Comparison of ENCODE assay signal across 2 cellular contexts in the genomic region with DNA sequence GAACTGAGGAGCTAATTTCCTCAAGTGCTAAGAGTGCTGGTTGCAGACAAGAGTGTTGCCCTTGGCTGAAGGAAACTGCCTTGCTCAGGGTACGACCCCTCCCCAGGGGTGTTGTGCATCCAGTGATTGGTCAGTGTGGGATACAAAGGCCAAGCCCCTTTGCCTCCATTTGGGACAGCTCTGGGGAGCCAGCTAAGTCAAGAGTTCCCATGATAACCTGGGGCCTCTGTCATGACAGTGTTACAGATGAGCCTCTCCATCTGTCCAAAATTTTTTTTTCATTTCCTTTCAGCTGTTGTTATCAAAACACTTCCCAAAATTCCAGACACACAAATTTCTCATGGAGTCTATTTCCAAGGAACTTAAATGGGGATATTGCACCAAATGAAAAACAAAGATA.
TF ChIP-seq lines count a peak whose summit lies in the region.

No MANE protein-coding gene starts in this region.

TF ChIP-seq in liver, 16 proteins besides CTCF, POLR2A, EP300 and RAD21:
- TF ChIP-seq NR2F2 (IDR thresholded peaks at IDR 0.05) (peak; percentile 24), ZBTB33 (IDR thresholded peaks at IDR 0.05) (no peak), SP1 (IDR thresholded peaks at IDR 0.05) (no peak)

TF ChIP-seq in HepG2, 621 proteins besides CTCF, POLR2A, EP300 and RAD21:
- TF ChIP-seq, protein P1, sequence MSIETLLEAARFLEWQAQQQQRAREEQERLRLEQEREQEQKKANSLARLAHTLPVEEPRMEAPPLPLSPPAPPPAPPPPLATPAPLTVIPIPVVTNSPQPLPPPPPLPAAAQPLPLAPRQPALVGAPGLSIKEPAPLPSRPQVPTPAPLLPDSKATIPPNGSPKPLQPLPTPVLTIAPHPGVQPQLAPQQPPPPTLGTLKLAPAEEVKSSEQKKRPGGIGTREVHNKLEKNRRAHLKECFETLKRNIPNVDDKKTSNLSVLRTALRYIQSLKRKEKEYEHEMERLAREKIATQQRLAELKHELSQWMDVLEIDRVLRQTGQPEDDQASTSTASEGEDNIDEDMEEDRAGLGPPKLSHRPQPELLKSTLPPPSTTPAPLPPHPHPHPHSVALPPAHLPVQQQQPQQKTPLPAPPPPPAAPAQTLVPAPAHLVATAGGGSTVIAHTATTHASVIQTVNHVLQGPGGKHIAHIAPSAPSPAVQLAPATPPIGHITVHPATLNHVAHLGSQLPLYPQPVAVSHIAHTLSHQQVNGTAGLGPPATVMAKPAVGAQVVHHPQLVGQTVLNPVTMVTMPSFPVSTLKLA (IDR thresholded peaks at IDR 0.05), result no peak
- no peak for TF ChIP-seq NRL (CRISPR knock-in tag; IDR thresholded peaks at IDR 0.05; ENCODE audit: borderline replicate concordance)
- TF ChIP-seq ZSCAN29 (CRISPR knock-in tag; conservative IDR thresholded peaks at IDR 0.05), result no peak
- TF ChIP-seq, protein P2, sequence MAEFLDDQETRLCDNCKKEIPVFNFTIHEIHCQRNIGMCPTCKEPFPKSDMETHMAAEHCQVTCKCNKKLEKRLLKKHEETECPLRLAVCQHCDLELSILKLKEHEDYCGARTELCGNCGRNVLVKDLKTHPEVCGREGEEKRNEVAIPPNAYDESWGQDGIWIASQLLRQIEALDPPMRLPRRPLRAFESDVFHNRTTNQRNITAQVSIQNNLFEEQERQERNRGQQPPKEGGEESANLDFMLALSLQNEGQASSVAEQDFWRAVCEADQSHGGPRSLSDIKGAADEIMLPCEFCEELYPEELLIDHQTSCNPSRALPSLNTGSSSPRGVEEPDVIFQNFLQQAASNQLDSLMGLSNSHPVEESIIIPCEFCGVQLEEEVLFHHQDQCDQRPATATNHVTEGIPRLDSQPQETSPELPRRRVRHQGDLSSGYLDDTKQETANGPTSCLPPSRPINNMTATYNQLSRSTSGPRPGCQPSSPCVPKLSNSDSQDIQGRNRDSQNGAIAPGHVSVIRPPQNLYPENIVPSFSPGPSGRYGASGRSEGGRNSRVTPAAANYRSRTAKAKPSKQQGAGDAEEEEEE (CRISPR knock-in tag; IDR thresholded peaks at IDR 0.05; ENCODE audit: borderline replicate concordance), result no peak
- no peak for TF ChIP-seq BCLAF1 (IDR thresholded peaks at IDR 0.05)
- TF ChIP-seq FOXP1 (IDR thresholded peaks at IDR 0.05), result no peak
- no peak for TF ChIP-seq FOXP1 (CRISPR knock-in tag; IDR thresholded peaks at IDR 0.05)
- TF ChIP-seq ATF1 (CRISPR knock-in tag; IDR thresholded peaks at IDR 0.05), result no peak
- no peak for TF ChIP-seq ZBTB40 (IDR thresholded peaks at IDR 0.05)
- TF ChIP-seq ZBTB40 (CRISPR knock-in tag; IDR thresholded peaks at IDR 0.05), result no peak
- TF ChIP-seq TAF15 (IDR thresholded peaks at IDR 0.05; ENCODE audit: low read depth, low read length, poor library complexity, severe bottlenecking), result no peak
- no peak for TF ChIP-seq WIZ (CRISPR knock-in tag; IDR thresholded peaks at IDR 0.05)
- no peak for TF ChIP-seq SAP130 (CRISPR knock-in tag; IDR thresholded peaks at IDR 0.05; ENCODE audit: low read depth)
- no peak for TF ChIP-seq FIP1L1 (IDR thresholded peaks at IDR 0.05; ENCODE audit: borderline replicate concordance, insufficient read depth, low read depth, low read length)
- TF ChIP-seq, protein P3, sequence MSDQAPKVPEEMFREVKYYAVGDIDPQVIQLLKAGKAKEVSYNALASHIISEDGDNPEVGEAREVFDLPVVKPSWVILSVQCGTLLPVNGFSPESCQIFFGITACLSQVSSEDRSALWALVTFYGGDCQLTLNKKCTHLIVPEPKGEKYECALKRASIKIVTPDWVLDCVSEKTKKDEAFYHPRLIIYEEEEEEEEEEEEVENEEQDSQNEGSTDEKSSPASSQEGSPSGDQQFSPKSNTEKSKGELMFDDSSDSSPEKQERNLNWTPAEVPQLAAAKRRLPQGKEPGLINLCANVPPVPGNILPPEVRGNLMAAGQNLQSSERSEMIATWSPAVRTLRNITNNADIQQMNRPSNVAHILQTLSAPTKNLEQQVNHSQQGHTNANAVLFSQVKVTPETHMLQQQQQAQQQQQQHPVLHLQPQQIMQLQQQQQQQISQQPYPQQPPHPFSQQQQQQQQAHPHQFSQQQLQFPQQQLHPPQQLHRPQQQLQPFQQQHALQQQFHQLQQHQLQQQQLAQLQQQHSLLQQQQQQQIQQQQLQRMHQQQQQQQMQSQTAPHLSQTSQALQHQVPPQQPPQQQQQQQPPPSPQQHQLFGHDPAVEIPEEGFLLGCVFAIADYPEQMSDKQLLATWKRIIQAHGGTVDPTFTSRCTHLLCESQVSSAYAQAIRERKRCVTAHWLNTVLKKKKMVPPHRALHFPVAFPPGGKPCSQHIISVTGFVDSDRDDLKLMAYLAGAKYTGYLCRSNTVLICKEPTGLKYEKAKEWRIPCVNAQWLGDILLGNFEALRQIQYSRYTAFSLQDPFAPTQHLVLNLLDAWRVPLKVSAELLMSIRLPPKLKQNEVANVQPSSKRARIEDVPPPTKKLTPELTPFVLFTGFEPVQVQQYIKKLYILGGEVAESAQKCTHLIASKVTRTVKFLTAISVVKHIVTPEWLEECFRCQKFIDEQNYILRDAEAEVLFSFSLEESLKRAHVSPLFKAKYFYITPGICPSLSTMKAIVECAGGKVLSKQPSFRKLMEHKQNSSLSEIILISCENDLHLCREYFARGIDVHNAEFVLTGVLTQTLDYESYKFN (CRISPR knock-in tag; conservative IDR thresholded peaks at IDR 0.05), result no peak
- TF ChIP-seq ZNF18 (CRISPR knock-in tag; IDR thresholded peaks at IDR 0.05; ENCODE audit: insufficient replicate concordance), result no peak
- no peak for TF ChIP-seq PHF20 (CRISPR knock-in tag; IDR thresholded peaks at IDR 0.05)
